1 cellular context compared by ENCODE assay signal in the genomic region with DNA sequence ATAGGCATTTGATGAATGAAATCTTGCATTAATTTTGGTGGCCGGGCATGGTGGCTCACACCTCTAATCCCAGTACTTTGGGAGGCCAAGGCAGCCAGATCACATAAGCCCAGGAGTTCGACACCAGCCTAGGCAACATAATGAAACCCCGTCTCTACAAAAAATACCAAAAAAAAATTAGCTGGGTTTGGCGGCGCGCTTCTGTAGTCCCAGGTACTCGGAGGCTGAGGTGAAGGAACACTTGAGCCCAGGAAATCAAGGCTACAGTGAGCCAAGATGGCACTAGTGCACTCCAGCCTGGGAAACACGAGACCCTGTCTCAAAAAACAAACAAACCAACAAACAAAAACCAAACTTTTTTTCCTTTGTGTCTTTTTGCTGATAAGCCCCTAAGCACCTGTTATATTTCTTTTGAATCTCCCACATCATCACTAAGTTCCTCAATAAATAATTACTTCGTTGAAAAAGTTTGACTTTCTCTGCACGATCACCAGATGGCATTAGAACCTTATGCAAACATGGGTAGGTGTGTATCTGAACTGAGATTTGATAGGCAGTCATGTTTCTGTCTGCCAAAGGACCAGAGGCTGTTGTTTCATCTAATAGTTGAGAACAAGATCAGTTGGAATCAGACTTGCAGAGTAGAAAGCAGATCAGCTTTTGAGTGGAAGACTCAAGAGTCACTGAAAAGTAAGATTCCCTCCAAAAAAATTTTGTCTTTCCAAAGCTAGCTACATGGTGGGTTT.
TF ChIP-seq lines count a peak whose summit lies in the region.

No MANE protein-coding gene starts in this region.

TF ChIP-seq in K562, 482 proteins besides CTCF, POLR2A, EP300 and RAD21:
- 0 out of 2 replicates have a peak, but pooled peaks have one; percentile 17 for TF ChIP-seq PKNOX1 (IDR thresholded peaks at IDR 0.05)
- TF ChIP-seq ZNF165 (CRISPR knock-in tag; IDR thresholded peaks at IDR 0.05; ENCODE audit: borderline replicate concordance): no peak
TF ChIP-seq in K562: peak in this region for 1.
